8 cellular contexts compared by ENCODE assay signal in the genomic region with DNA sequence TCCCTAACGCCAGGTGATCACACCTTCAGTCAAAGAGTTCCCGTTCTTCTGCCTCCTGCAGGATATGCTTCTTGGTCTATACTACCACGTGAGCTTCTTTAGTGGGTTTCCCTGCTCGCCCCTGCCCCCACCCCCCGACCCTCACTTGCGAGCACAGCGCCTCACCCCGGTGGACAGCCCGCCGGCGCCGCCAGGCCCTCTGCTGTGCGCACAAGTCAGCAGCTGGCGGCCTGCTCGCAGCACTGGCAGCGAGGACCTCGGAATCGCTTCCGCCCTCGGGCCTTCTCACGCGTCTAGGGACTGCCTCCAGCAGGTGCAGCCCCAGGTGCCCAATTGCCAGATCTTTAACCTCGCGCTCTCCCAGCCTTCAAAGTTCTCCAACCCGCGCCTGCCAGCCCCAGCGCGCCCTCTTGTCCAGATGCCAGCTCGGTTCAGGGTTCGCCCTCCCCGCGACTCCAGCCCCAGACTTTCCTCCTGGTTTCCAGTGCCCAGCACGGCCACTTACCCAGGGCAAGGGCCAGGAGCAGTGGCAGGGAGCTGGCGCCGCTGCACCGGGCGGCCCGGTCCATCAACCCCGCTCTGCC. TPM values are rescaled to one million over a fixed set of nuclear protein-coding genes. Genes with fewer than 3 reads are reported as not detected.
DNase-seq lines count a peak whose midpoint lies in the region; ATAC-seq and TF ChIP-seq lines count a peak whose summit lies in the region.

No MANE protein-coding gene starts in this region.

- H3F3A ChIP-seq in PC-3 (ENCODE audit: low read length, unreplicated experiment), result no peaks in the 10 kb centered on the region

- peak overlapping the region in 6 of 8 donors; percentile 7 to 72 (median 46) for H3K4me3 Mint-ChIP-seq in CD4-positive, alpha-beta memory T cell
- H3K4me3 Mint-ChIP-seq in HFFc6 (peak overlapping the region; percentile 82), endodermal cell (peak overlapping the region; percentile 68)

- no peak overlapping the region for H3K27ac Mint-ChIP-seq in CD4-positive, alpha-beta memory T cell
- H3K27ac Mint-ChIP-seq in HFFc6, result no peak overlapping the region
- H3K27ac Mint-ChIP-seq in endodermal cell, result no peak overlapping the region

- H3K79me2 ChIP-seq in PC-3 (ENCODE audit: low read length), result no peaks in the 10 kb centered on the region

- H3K79me1 ChIP-seq in mesenchymal stem cell (replicated peaks; ENCODE audit: low read length, poor library complexity, severe bottlenecking), result no peaks in the 10 kb centered on the region

- POLR2A ChIA-PET in CD4-positive, alpha-beta memory T cell (lab: Charles Lee; ENCODE audit: partially characterized antibody), result no interaction called here
- POLR2A ChIA-PET in PC-3 (lab: Charles Lee; ENCODE audit: unreplicated experiment), result interaction anchor here (0.6 kb wide), 2 partner anchors 423 to 1571 kb away, joined by 3 to 5 read pairs; no protein-coding TSS in a partner anchor

- no peaks in the 10 kb centered on the region for H3K9me2 ChIP-seq in PC-3 (replicated peaks; ENCODE audit: low read length)

- peak; percentile 82 for ATAC-seq in PC-3
- ATAC-seq in GM19395 (IDR thresholded peaks at IDR 0.05; ENCODE audit: unreplicated experiment), result no peak

- BruUV-seq in PC-3 (replicated peaks; lab: Mats Ljungman, UMichigan), result TSS peak; percentile 71

- H2BK120ac ChIP-seq in mesenchymal stem cell (ENCODE audit: low read depth, low read length), result no peak overlapping the region

- peak overlapping the region in 1 of 2 experiments; percentile 44 for H3K14ac ChIP-seq in mesenchymal stem cell (ENCODE audit: low read length in 2 of 2)

- H3K9me3 Mint-ChIP-seq in CD4-positive, alpha-beta memory T cell, result peaks cover 0 to 7% (median under 1%) of the 10 kb centered on the region in 8 donors
- no peaks in the 10 kb centered on the region for H3K9me3 Mint-ChIP-seq in HFFc6
- H3K9me3 Mint-ChIP-seq in endodermal cell, result no peaks in the 10 kb centered on the region

- H3K4me1 ChIP-seq in CD4-positive, alpha-beta memory T cell (ENCODE audit: insufficient read depth, low read length), result no peaks in the 10 kb centered on the region
- H3K4me1 ChIP-seq in PC-3 (ENCODE audit: insufficient read depth, low read length), result peaks cover 18% of the 10 kb centered on the region; the same call in 1 of the 2 replicates
- no peaks in the 10 kb centered on the region for H3K4me1 ChIP-seq in endodermal cell (ENCODE audit: control insufficient read depth, insufficient read depth, low read length)
- peaks cover 10% of the 10 kb centered on the region for H3K4me1 ChIP-seq in mesenchymal stem cell (ENCODE audit: control insufficient read depth, insufficient read depth, low read depth, low read length)
- H3K4me1 ChIP-seq in uterus, result no peaks in the 10 kb centered on the region

- peak overlapping the region; percentile 2 for H4K8ac ChIP-seq in mesenchymal stem cell (ENCODE audit: low read length)

- no peak overlapping the region for H2BK12ac ChIP-seq in mesenchymal stem cell (ENCODE audit: low read length in 2 of 2)

- no peaks in the 10 kb centered on the region for H4K20me1 ChIP-seq in PC-3 (ENCODE audit: low read length)

- H2BK15ac ChIP-seq in mesenchymal stem cell (ENCODE audit: low read depth, poor library complexity, severe bottlenecking), result no peak overlapping the region

- no peak for DNase-seq in CD4-positive, alpha-beta memory T cell
- DNase-seq in HFFc6 (no peak), PC-3 (peak; percentile 63), endodermal cell (peak; percentile 93), mesenchymal stem cell (peak; percentile 28), uterus (peak; percentile 21 to 25)
- no peak for DNase-seq in activated CD8-positive, alpha-beta memory T cell treated with anti-CD3 and anti-CD28 coated beads, Interleukin-2, amount 50 U/mL, for 4 hours

- peaks cover 0 to 2% (median under 1%) of the 10 kb centered on the region in 4 donors for H3K4me1 Mint-ChIP-seq in CD4-positive, alpha-beta memory T cell
- H3K4me1 Mint-ChIP-seq in HFFc6 (ENCODE audit: low read depth) (no peaks in the 10 kb centered on the region), endodermal cell (peaks cover 16% of the 10 kb centered on the region)

- H3K27me3 ChIP-seq in CD4-positive, alpha-beta memory T cell (ENCODE audit: insufficient read depth, low read length), result peaks cover 12% of the 10 kb centered on the region
- H3K27me3 ChIP-seq in PC-3 (ENCODE audit: low read length) (no peaks in the 10 kb centered on the region), endodermal cell (ENCODE audit: control insufficient read depth, insufficient read depth, low read length, poor library complexity, severe bottlenecking) (peaks cover 46% of the 10 kb centered on the region), mesenchymal stem cell (ENCODE audit: control insufficient read depth in 1 of 2, insufficient read depth in 1 of 2, low read length in 2 of 2) (peaks cover 30 to 58% of the 10 kb centered on the region in 2 experiments), uterus (no peaks in the 10 kb centered on the region)

- H3K27ac ChIP-seq in CD4-positive, alpha-beta memory T cell (ENCODE audit: low read depth, low read length), result no peak overlapping the region
- peak overlapping the region; percentile 72 for H3K27ac ChIP-seq in PC-3 (ENCODE audit: low read length)
- H3K27ac ChIP-seq in endodermal cell (ENCODE audit: low read depth, low read length), result no peak overlapping the region
- H3K27ac ChIP-seq in mesenchymal stem cell (ENCODE audit: low read length, poor library complexity, severe bottlenecking), result no peak overlapping the region
- peak overlapping the region; percentile 46 to 77 for H3K27ac ChIP-seq in uterus

- peak overlapping the region in 1 of 2 experiments; percentile 38 for H3K18ac ChIP-seq in mesenchymal stem cell (ENCODE audit: low read depth in 1 of 2, low read length in 2 of 2)

- TF ChIP-seq CTCF in HFFc6 (IDR thresholded peaks at IDR 0.05) (no peak), PC-3 (conservative IDR thresholded peaks at IDR 0.05; ENCODE audit: low read depth, low read length) (peak; percentile 72), endodermal cell (conservative IDR thresholded peaks at IDR 0.05) (peak; percentile 77), uterus (IDR thresholded peaks at IDR 0.05) (peak in 1 of 4 experiments; percentile 33)

- H2BK5ac ChIP-seq in mesenchymal stem cell (ENCODE audit: low read depth, low read length, poor library complexity, severe bottlenecking), result no peak overlapping the region

- H3K23ac ChIP-seq in mesenchymal stem cell (ENCODE audit: low read length in 2 of 2), result no peak overlapping the region

- no peaks in the 10 kb centered on the region for H3K9me3 ChIP-seq in CD4-positive, alpha-beta memory T cell (ENCODE audit: control insufficient read depth in 1 of 2, low read length in 2 of 2)
- H3K9me3 ChIP-seq in PC-3 (ENCODE audit: low read length) (no peaks in the 10 kb centered on the region), endodermal cell (ENCODE audit: control insufficient read depth, low read length) (no peaks in the 10 kb centered on the region), mesenchymal stem cell (ENCODE audit: control insufficient read depth, low read length) (no peaks in the 10 kb centered on the region), uterus (no peaks in the 10 kb centered on the region)

- peak overlapping the region; percentile 91 for H2AFZ ChIP-seq in PC-3 (ENCODE audit: low read length)
- H2AFZ ChIP-seq in mesenchymal stem cell (ENCODE audit: low read depth, low read length), result peak overlapping the region; percentile 83

- CTCF ChIA-PET in CD4-positive, alpha-beta memory T cell (lab: Charles Lee; ENCODE audit: partially characterized antibody), result no interaction called here
- CTCF ChIA-PET in PC-3 (lab: Charles Lee), result interaction anchor here (0.5 to 0.7 kb wide), 5 partner anchors 36 to 850 kb away, joined by 3 to 6 read pairs (median 4); no protein-coding TSS in a partner anchor

- intact Hi-C loops in CD4-positive, alpha-beta memory T cell (cut with micrococcal nuclease), result no loop called here
- intact Hi-C loops in PC-3 (cut with micrococcal nuclease) (loop anchor here (1.0 to 2.0 kb wide), 2 partner anchors 119 to 259 kb away; no protein-coding TSS in a partner anchor), uterus (cut with DNase I; ENCODE audit: low total_unique reads) (no loop called here)

- no peak for TF ChIP-seq POLR2A in uterus (IDR thresholded peaks at IDR 0.05)

- H3K36me3 ChIP-seq in CD4-positive, alpha-beta memory T cell (ENCODE audit: insufficient read depth, low read length), result no peaks in the 10 kb centered on the region
- H3K36me3 ChIP-seq in PC-3 (ENCODE audit: low read depth, low read length) (no peaks in the 10 kb centered on the region), endodermal cell (ENCODE audit: control insufficient read depth, insufficient read depth, low read length) (no peaks in the 10 kb centered on the region), mesenchymal stem cell (ENCODE audit: control insufficient read depth in 1 of 2, insufficient read depth in 2 of 2, low read depth in 1 of 2, low read length in 2 of 2) (no peaks in the 10 kb centered on the region), uterus (no peaks in the 10 kb centered on the region)

- H3K4me3 ChIP-seq in CD4-positive, alpha-beta memory T cell (ENCODE audit: low read length in 2 of 2), result no peak overlapping the region
- peak overlapping the region; percentile 86 for H3K4me3 ChIP-seq in PC-3 (ENCODE audit: low read length)
- H3K4me3 ChIP-seq in endodermal cell (ENCODE audit: low read length), result peak overlapping the region; percentile 76
- peak overlapping the region; percentile 68 to 83 for H3K4me3 ChIP-seq in mesenchymal stem cell (ENCODE audit: insufficient read depth in 1 of 2, low read depth in 1 of 2, low read length in 2 of 2)
- peak overlapping the region; percentile 50 for H3K4me3 ChIP-seq in uterus

- peaks cover 17 to 44% of the 10 kb centered on the region in 2 donors for H3K27me3 Mint-ChIP-seq in CD4-positive, alpha-beta memory T cell
- H3K27me3 Mint-ChIP-seq in HFFc6 (ENCODE audit: insufficient read depth), result peaks cover 29% of the 10 kb centered on the region
- H3K27me3 Mint-ChIP-seq in endodermal cell (ENCODE audit: insufficient read depth), result peaks cover 38% of the 10 kb centered on the region

- no peak overlapping the region for H2AK5ac ChIP-seq in mesenchymal stem cell (ENCODE audit: low read length, severe bottlenecking)

- H4K91ac ChIP-seq in mesenchymal stem cell (ENCODE audit: low read length), result no peak overlapping the region

- H3K4ac ChIP-seq in mesenchymal stem cell (ENCODE audit: low read depth in 1 of 2, low read length in 2 of 2), result no peak overlapping the region

- H3K4me2 ChIP-seq in PC-3 (ENCODE audit: low read length) (peak overlapping the region; percentile 82), mesenchymal stem cell (ENCODE audit: low read length, poor library complexity, severe bottlenecking) (peak overlapping the region; percentile 98)

- H3K9ac ChIP-seq in PC-3 (ENCODE audit: low read length) (peak overlapping the region; percentile 93), endodermal cell (ENCODE audit: extremely low read depth, low read length, poor library complexity, severe bottlenecking) (no peak overlapping the region), mesenchymal stem cell (ENCODE audit: low read length) (peak overlapping the region; percentile 78)

- 4 to 9% methylated on average over 5 to 39 of the region's 39 CpGs for WGBS in endodermal cell (ENCODE audit: insufficient coverage in 1 of 2, insufficient read length in 1 of 2), 2 experiments
- WGBS in mesenchymal stem cell, result 1% methylated on average over 33 of the region's 39 CpGs

- no peaks in the 10 kb centered on the region for H3K36me3 Mint-ChIP-seq in CD4-positive, alpha-beta memory T cell
- H3K36me3 Mint-ChIP-seq in HFFc6 (ENCODE audit: low read depth), result no peaks in the 10 kb centered on the region
- H3K36me3 Mint-ChIP-seq in endodermal cell (ENCODE audit: low read depth), result no peaks in the 10 kb centered on the region

RNA-seq across cellular contexts. Expression of gene BTC, which starts 0.5 kb away (rescaled TPM):
- not detected for total RNA-seq in CD4-positive, alpha-beta memory T cell
- polyA plus RNA-seq in CD4-positive, alpha-beta memory T cell, result not detected
- total RNA-seq in HFFc6 (2021; fragmentation: NEBNext Ultra II Directional; extraction: Animal tissue kit (Norgen Biotek cat#: 25700)), result not detected
- 7.5 and 12.8 TPM in 2 replicates for total RNA-seq in PC-3 (2014; rRNA removed)
- under 1 TPM; 0.09 to 0.24 TPM for total RNA-seq in endodermal cell
- polyA plus RNA-seq in endodermal cell (2013, experiment 1 of 2), result not detected
- 0.17 TPM for polyA plus RNA-seq in endodermal cell (2013, experiment 2 of 2)
- polyA plus RNA-seq in mesenchymal stem cell (2013, experiment 1 of 2), result 0.04 TPM
- 0.10 TPM for polyA plus RNA-seq in mesenchymal stem cell (2013, experiment 2 of 2)
- total RNA-seq in uterus, result 1 to 10 TPM in 3 of 4 donors, under 1 TPM in 1; 0.26 to 3.0 (median 2.3) TPM

Comparison
In these comparisons a context has a peak if more than half of its experiments do, and no peak if none do; other contexts are left out.
1. DNase-seq: peak in PC-3 (single experiment), endodermal cell (single experiment), mesenchymal stem cell (single experiment) and uterus (2 of 2); none in CD4-positive, alpha-beta memory T cell (0 of 5), HFFc6 (single experiment) and activated CD8-positive, alpha-beta memory T cell treated with anti-CD3 and anti-CD28 coated beads, Interleukin-2, amount 50 U/mL, for 4 hours (single experiment).
2. H3K27ac ChIP-seq: peak in PC-3 (single experiment) and uterus (2 of 2); none in CD4-positive, alpha-beta memory T cell (single experiment), endodermal cell (single experiment) and mesenchymal stem cell (single experiment).
3. H3K4me3 ChIP-seq: peak in PC-3 (single experiment), endodermal cell (single experiment), mesenchymal stem cell (2 of 2) and uterus (2 of 2); none in CD4-positive, alpha-beta memory T cell (0 of 2).
4. Peak in every context shown above with its lines, with median percentiles within 50 percentile points of each other: H3K4me3 Mint-ChIP-seq.